Comparison of ENCODE assay signal across 14 cellular contexts in genomic region chr9:5870020-5870339, GRCh38. TPM values are rescaled to one million over a fixed set of nuclear protein-coding genes. Genes with fewer than 3 reads are reported as not detected.
"Had no signal": no experiment of that assay in that cellular context is flagged by ENCODE, and none has a peak within 500 bp of the region (broad histone marks: within the 10 kb centered on the region; RNA-seq: fewer than 3 reads in every experiment).

No MANE protein-coding gene starts in this region.

- ATAC-seq: naive thymus-derived CD8-positive, alpha-beta T cell; stimulated activated naive B cell treated with anti-CD40 and anti-IgM and Interleukin-4, amounts not matched to agents 10 μg/mL and 1 μg/mL and 100 μg/mL, for 72 hours had no signal

- H3K9me3 ChIP-seq: esophagus squamous epithelium, left lung, tibial artery had no signal

- H3K4me1 ChIP-seq: left lung, tibial artery had no signal

- H3K27ac ChIP-seq: left lung, tibial artery had no signal

- DNase-seq: cortex of kidney; effector CD4-positive, alpha-beta T cell; esophagus squamous epithelium; naive thymus-derived CD8-positive, alpha-beta T cell; stimulated activated naive B cell treated with anti-CD40 and anti-IgM and Interleukin-4, amounts not matched to agents 10 μg/mL and 1 μg/mL and 100 μg/mL, for 72 hours; T-helper 17 cell; tibial artery had no signal

- H3K4me3 ChIP-seq: esophagus squamous epithelium, left lung, tibial artery had no signal

- FAIRE-seq: kidney had no signal

- H3K27me3 ChIP-seq: esophagus squamous epithelium, left lung, tibial artery had no signal

- H3K36me3 ChIP-seq: left lung had no signal

RNA-seq across cellular contexts. Expression of gene MLANA, which starts 20.7 kb away (rescaled TPM):
- total RNA-seq: esophagus squamous epithelium; fibroblast of villous mesenchyme; glomerular endothelial cell; kidney; left lung; mucosa of gallbladder; naive thymus-derived CD8-positive, alpha-beta T cell; posterior vena cava; skeletal muscle tissue; T-helper 17 cell had no signal
